In the genomic region with DNA sequence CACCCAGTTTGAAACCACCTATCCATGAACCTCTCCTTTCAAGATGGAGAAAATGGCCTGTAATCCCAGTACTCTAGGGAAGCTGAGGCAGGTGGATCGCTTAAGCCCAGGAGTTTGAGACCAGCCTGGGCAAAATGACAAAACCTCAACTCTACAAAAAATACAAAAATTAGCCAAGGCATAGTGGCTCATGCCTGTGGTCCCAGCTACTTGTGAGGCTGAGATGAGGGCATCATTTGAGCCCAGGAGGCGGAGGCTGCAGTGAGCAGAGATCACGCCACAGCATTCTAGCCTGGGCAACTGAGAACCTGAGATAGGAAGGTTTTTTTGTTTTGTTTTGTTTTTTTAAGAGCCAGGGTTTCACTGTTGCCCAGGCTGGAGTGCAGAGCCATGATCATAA, we compare ENCODE assay signal across 14 cellular contexts. TPM values are rescaled to one million over a fixed set of nuclear protein-coding genes. Genes with fewer than 3 reads are reported as not detected.
DNase-seq lines count a peak whose midpoint lies in the region; ATAC-seq, FAIRE-seq and TF ChIP-seq lines count a peak whose summit lies in the region.
"Had no signal": no experiment of that assay in that cellular context is flagged by ENCODE, and none has a peak within 500 bp of the region (broad histone marks: within the 10 kb centered on the region; RNA-seq: fewer than 3 reads in every experiment).

No MANE protein-coding gene starts in this region.

- no peak overlapping the region for H3K4ac ChIP-seq in mesenchymal stem cell (ENCODE audit: low read depth in 1 of 2, low read length in 2 of 2)

- H2BK120ac ChIP-seq in mesenchymal stem cell (ENCODE audit: low read depth, low read length), result no peak overlapping the region

- H3K4me1 ChIP-seq in A549 (peaks cover 62% of the 10 kb centered on the region), mesenchymal stem cell (ENCODE audit: control insufficient read depth, insufficient read depth, low read depth, low read length) (peaks cover 32% of the 10 kb centered on the region), body of pancreas (peaks cover 58% of the 10 kb centered on the region)

- H2AFZ ChIP-seq in mesenchymal stem cell (ENCODE audit: low read depth, low read length), result no peak overlapping the region

- no peak for FAIRE-seq in A549 (lab: Jason Lieb, UNC)
- FAIRE-seq: urothelium cell line had no signal

- H3K9ac ChIP-seq in mesenchymal stem cell (ENCODE audit: low read length), result no peak overlapping the region

- H4K8ac ChIP-seq in mesenchymal stem cell (ENCODE audit: low read length), result no peak overlapping the region

- no peaks in the 10 kb centered on the region for H3K27me3 ChIP-seq in mesenchymal stem cell (ENCODE audit: control insufficient read depth in 1 of 2, insufficient read depth in 1 of 2, low read length in 2 of 2)
- H3K27me3 ChIP-seq in body of pancreas, result no peaks in the 10 kb centered on the region
- H3K27me3 ChIP-seq: breast epithelium, SJSA1 had no signal

- intact Hi-C loops in Calu3 (cut with micrococcal nuclease; ENCODE audit: unreplicated experiment) (no loop called here), body of pancreas (cut with DNase I) (no loop called here), left colon (cut with DNase I, micrococcal nuclease) (no loop called here)

- H2BK5ac ChIP-seq in mesenchymal stem cell (ENCODE audit: low read depth, low read length, poor library complexity, severe bottlenecking), result peak overlapping the region; percentile 15

- H3K4me3 Mint-ChIP-seq in Calu3 (ENCODE audit: low read depth, unreplicated experiment), result peak overlapping the region; percentile 87
- H3K4me3 Mint-ChIP-seq: nephron progenitor cell had no signal

- H3K4me3 ChIP-seq in A549 (peak overlapping the region; percentile 100), mesenchymal stem cell (ENCODE audit: insufficient read depth in 1 of 2, low read depth in 1 of 2, low read length in 2 of 2) (no peak overlapping the region), body of pancreas (no peak overlapping the region)
- H3K4me3 ChIP-seq: breast epithelium, SJSA1 had no signal

- no peak for TF ChIP-seq EP300 in A549 (IDR thresholded peaks at IDR 0.05)

- CTCF ChIA-PET in A549 (lab: Yijun Ruan, JAX), result interaction anchor here (1.0 to 3.1 kb wide), 3 partner anchors 9 to 31 kb away, joined by 3 to 9 read pairs (median 3); no protein-coding TSS in a partner anchor
- CTCF ChIA-PET in Calu3 (lab: Charles Lee), result no interaction called here
- CTCF ChIA-PET in RWPE1 (lab: Yijun Ruan, JAX), result interaction anchor here (0.7 kb wide), 1 partner anchor 46 kb away, joined by 4 read pairs; no protein-coding TSS in a partner anchor

- DNase-seq in A549 (ENCODE audit: low read depth in 1 of 2, low spot score in 1 of 2) (no peak), Calu3 (no peak), RWPE1 (ENCODE audit: low spot score) (no peak), mesenchymal stem cell (no peak), body of pancreas (no peak), left colon (no peak), hippocampal formation (lab: John Stamatoyannopoulos, UW) (no peak)
- no peak for DNase-seq in effector CD8-positive, alpha-beta T cell (lab: John Stamatoyannopoulos, UW)
- DNase-seq: activated gamma-delta T cell, NCI-H1417, nephron progenitor cell had no signal

- H3K4me1 Mint-ChIP-seq in Calu3 (ENCODE audit: low read depth, unreplicated experiment), result peaks cover 44% of the 10 kb centered on the region

- no peak for TF ChIP-seq RAD21 in A549 (conservative IDR thresholded peaks at IDR 0.05 in 1 of 2, IDR thresholded peaks at IDR 0.05 in 1 of 2)

- H3K79me1 ChIP-seq in mesenchymal stem cell (replicated peaks; ENCODE audit: low read length, poor library complexity, severe bottlenecking), result no peaks in the 10 kb centered on the region

- POLR2A ChIA-PET in A549 (lab: Yijun Ruan, JAX), result no interaction called here
- POLR2A ChIA-PET in RWPE1 (lab: Yijun Ruan, JAX; ENCODE audit: low non-redundant PET), result no interaction called here

- H3K9me3 ChIP-seq in A549, result no peaks in the 10 kb centered on the region
- no peaks in the 10 kb centered on the region for H3K9me3 ChIP-seq in mesenchymal stem cell (ENCODE audit: control insufficient read depth, low read length)
- no peaks in the 10 kb centered on the region for H3K9me3 ChIP-seq in body of pancreas
- H3K9me3 ChIP-seq: breast epithelium, SJSA1 had no signal

- H3K4me2 ChIP-seq in A549, result peak overlapping the region; percentile 74
- no peak overlapping the region for H3K4me2 ChIP-seq in mesenchymal stem cell (ENCODE audit: low read length, poor library complexity, severe bottlenecking)

- ATAC-seq in A549, result no peak
- ATAC-seq in body of pancreas, result no peak
- no peak for ATAC-seq in left colon

- H4K91ac ChIP-seq in mesenchymal stem cell (ENCODE audit: low read length), result no peak overlapping the region

- peaks cover 73% of the 10 kb centered on the region for H3K36me3 Mint-ChIP-seq in Calu3 (ENCODE audit: insufficient read depth, unreplicated experiment)

- no peak overlapping the region for H2BK12ac ChIP-seq in mesenchymal stem cell (ENCODE audit: low read length in 2 of 2)

- H3K36me3 ChIP-seq in mesenchymal stem cell (ENCODE audit: control insufficient read depth in 1 of 2, insufficient read depth in 2 of 2, low read depth in 1 of 2, low read length in 2 of 2) (peaks cover 31 to 34% of the 10 kb centered on the region in 2 experiments), body of pancreas (replicated peaks in 1 of 2; ENCODE audit: insufficient read depth in 1 of 2, low read depth in 2 of 2) (no peaks in the 10 kb centered on the region)
- H3K36me3 ChIP-seq: breast epithelium had no signal

- BruUV-seq in Calu3 (replicated peaks; lab: Mats Ljungman, UMichigan), result no TSS peak

- WGBS in A549 (ENCODE audit: missing lambda C conversion rate), result 34% methylated on average over 3 of the region's 3 CpGs
- WGBS in mesenchymal stem cell, result 100% methylated on average over 3 of the region's 3 CpGs
- WGBS in body of pancreas, 2 donors, result 88 to 95% methylated on average over 3 of the region's 3 CpGs

- no peak overlapping the region for H3K18ac ChIP-seq in mesenchymal stem cell (ENCODE audit: low read depth in 1 of 2, low read length in 2 of 2)

- H3K23ac ChIP-seq in mesenchymal stem cell (ENCODE audit: low read length in 2 of 2), result no peak overlapping the region

- no peak for TF ChIP-seq CTCF in A549 (IDR thresholded peaks at IDR 0.05)
- no peak for TF ChIP-seq CTCF in Calu3 (IDR thresholded peaks at IDR 0.05; ENCODE audit: unreplicated experiment)
- TF ChIP-seq CTCF in RWPE1 (conservative IDR thresholded peaks at IDR 0.05; ENCODE audit: low read depth), result no peak
- no peak for TF ChIP-seq CTCF in body of pancreas (IDR thresholded peaks at IDR 0.05)

- H3K27ac ChIP-seq in A549 (peak overlapping the region; percentile 99 to 100), RWPE1 (peak overlapping the region; percentile 67), mesenchymal stem cell (ENCODE audit: low read length, poor library complexity, severe bottlenecking) (no peak overlapping the region), body of pancreas (peak overlapping the region in 1 of 4 donors; percentile 56)
- H3K27ac ChIP-seq: SJSA1 had no signal

- no peaks in the 10 kb centered on the region for H3K27me3 Mint-ChIP-seq in Calu3 (ENCODE audit: unreplicated experiment)

- H3K14ac ChIP-seq in mesenchymal stem cell (ENCODE audit: low read length in 2 of 2), result no peak overlapping the region

- H3K27ac Mint-ChIP-seq in Calu3 (ENCODE audit: unreplicated experiment), result no peak overlapping the region

- no peak overlapping the region for H2BK15ac ChIP-seq in mesenchymal stem cell (ENCODE audit: low read depth, poor library complexity, severe bottlenecking)

- no peaks in the 10 kb centered on the region for H3K9me3 Mint-ChIP-seq in Calu3 (ENCODE audit: low read depth, unreplicated experiment)
- H3K9me3 Mint-ChIP-seq: nephron progenitor cell had no signal

- TF ChIP-seq POLR2A in A549 (IDR thresholded peaks at IDR 0.05; ENCODE audit: low read length), result no peak
- TF ChIP-seq POLR2A in body of pancreas (IDR thresholded peaks at IDR 0.05), result no peak

- peak overlapping the region; percentile 27 for H2AK5ac ChIP-seq in mesenchymal stem cell (ENCODE audit: low read length, severe bottlenecking)

TF ChIP-seq in A549, 52 proteins besides CTCF, POLR2A, EP300 and RAD21 (continues in another document):
- TF ChIP-seq ZFP36 (IDR thresholded peaks at IDR 0.05; ENCODE audit: borderline replicate concordance, partially characterized antibody) (no peak), KDM5A (IDR thresholded peaks at IDR 0.05) (no peak), CBX2 (IDR thresholded peaks at IDR 0.05; ENCODE audit: borderline replicate concordance, low read depth) (no peak), CEBPB (IDR thresholded peaks at IDR 0.05) (no peak), CBX8 (IDR thresholded peaks at IDR 0.05) (no peak)
- TF ChIP-seq, protein P1, sequence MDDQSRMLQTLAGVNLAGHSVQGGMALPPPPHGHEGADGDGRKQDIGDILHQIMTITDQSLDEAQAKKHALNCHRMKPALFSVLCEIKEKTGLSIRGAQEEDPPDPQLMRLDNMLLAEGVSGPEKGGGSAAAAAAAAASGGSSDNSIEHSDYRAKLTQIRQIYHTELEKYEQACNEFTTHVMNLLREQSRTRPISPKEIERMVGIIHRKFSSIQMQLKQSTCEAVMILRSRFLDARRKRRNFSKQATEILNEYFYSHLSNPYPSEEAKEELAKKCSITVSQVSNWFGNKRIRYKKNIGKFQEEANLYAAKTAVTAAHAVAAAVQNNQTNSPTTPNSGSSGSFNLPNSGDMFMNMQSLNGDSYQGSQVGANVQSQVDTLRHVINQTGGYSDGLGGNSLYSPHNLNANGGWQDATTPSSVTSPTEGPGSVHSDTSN (IDR thresholded peaks at IDR 0.05), result no peak
- TF ChIP-seq, protein P2, sequence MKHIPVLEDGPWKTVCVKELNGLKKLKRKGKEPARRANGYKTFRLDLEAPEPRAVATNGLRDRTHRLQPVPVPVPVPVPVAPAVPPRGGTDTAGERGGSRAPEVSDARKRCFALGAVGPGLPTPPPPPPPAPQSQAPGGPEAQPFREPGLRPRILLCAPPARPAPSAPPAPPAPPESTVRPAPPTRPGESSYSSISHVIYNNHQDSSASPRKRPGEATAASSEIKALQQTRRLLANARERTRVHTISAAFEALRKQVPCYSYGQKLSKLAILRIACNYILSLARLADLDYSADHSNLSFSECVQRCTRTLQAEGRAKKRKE (CRISPR knock-in tag; IDR thresholded peaks at IDR 0.05; ENCODE audit: low read depth), result no peak
- TF ChIP-seq, protein P3, sequence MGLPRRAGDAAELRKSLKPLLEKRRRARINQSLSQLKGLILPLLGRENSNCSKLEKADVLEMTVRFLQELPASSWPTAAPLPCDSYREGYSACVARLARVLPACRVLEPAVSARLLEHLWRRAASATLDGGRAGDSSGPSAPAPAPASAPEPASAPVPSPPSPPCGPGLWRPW (IDR thresholded peaks at IDR 0.05), result no peak

RNA-seq across cellular contexts. Expression of a gene that starts 5.4 kb away (rescaled TPM):
- polyA plus RNA-seq in A549 (2011; rRNA removed) (628 and 740 TPM in 2 replicates), A549 (2017; fragmentation: RNase III; extraction: RNeasy Plus Mini Kit Qiagen cat#74134 plus additional on column Dnase treatment) (1,284 to 1,468 TPM (median 1,457 TPM) in 3 replicates)
- polyA plus RNA-seq in A549 (2012; cell fraction: cytosol; rRNA removed), result 788 and 1,278 TPM in 2 replicates
- polyA plus RNA-seq in A549 (2012; cell fraction: nucleus; rRNA removed), result 1,392 and 1,832 TPM in 2 replicates
- 615 and 777 TPM in 2 replicates for polyA minus RNA-seq in A549 (2011; rRNA and poly(A)+ RNA removed)
- total RNA-seq in Calu3 (2022) (391 and 446 TPM in 2 replicates), body of pancreas (100 to 1,000 TPM in 1 of 2 donors, 10 to 100 TPM in 1; 96.6 to 208 TPM), left colon (100 to 1,000 TPM; 170 to 242 TPM)
- polyA plus RNA-seq in mesenchymal stem cell (2013, experiment 1 of 2), result 359 TPM
- polyA plus RNA-seq in mesenchymal stem cell (2013, experiment 2 of 2), result 363 TPM
